ENCODE assay signal across 12 cellular contexts in genomic region chr12:111359231-111359913, GRCh38. TPM values are rescaled to one million over a fixed set of nuclear protein-coding genes. Genes with fewer than 3 reads are reported as not detected.
DNase-seq lines count a peak whose midpoint lies in the region; ATAC-seq and TF ChIP-seq lines count a peak whose summit lies in the region.
"Had no signal": no experiment of that assay in that cellular context is flagged by ENCODE, and none has a peak within 500 bp of the region (broad histone marks: within the 10 kb centered on the region; RNA-seq: fewer than 3 reads in every experiment).

No MANE protein-coding gene starts in this region.

- H3K9me3 ChIP-seq in left lung: no peaks in the 10 kb centered on the region
- H3K9me3 ChIP-seq: sigmoid colon had no signal

- H3K4me1 ChIP-seq in left lung: peaks cover 0 to 8% of the 10 kb centered on the region in 2 donors
- H3K4me1 ChIP-seq: sigmoid colon had no signal

- H3K4me1 Mint-ChIP-seq in type B pancreatic cell (ENCODE audit: unreplicated experiment): peaks cover 19% of the 10 kb centered on the region

- peaks cover 0 to 20% of the 10 kb centered on the region in 2 donors for H3K36me3 ChIP-seq in left lung

- no peaks in the 10 kb centered on the region for H3K27me3 Mint-ChIP-seq in type B pancreatic cell

- no peak overlapping the region for H3K4me3 Mint-ChIP-seq in type B pancreatic cell

- no peaks in the 10 kb centered on the region for H3K9me3 Mint-ChIP-seq in type B pancreatic cell

- intact Hi-C loops in left lung (cut with DNase I): no loop called here

- no peaks in the 10 kb centered on the region for H3K27me3 ChIP-seq in left lung
- H3K27me3 ChIP-seq: sigmoid colon had no signal

- TF ChIP-seq CTCF in left lung (IDR thresholded peaks at IDR 0.05) (no peak), type B pancreatic cell (conservative IDR thresholded peaks at IDR 0.05) (no peak)

- no peak overlapping the region for H3K4me3 ChIP-seq in left lung
- H3K4me3 ChIP-seq: lung, sigmoid colon had no signal

- ATAC-seq in left lung (peak; percentile 7), HG03025 (IDR thresholded peaks at IDR 0.05; ENCODE audit: low FRiP score, unreplicated experiment) (no peak)

- no peak overlapping the region for H3K27ac Mint-ChIP-seq in type B pancreatic cell

- H3K27ac ChIP-seq in left lung: no peak overlapping the region
- H3K27ac ChIP-seq: sigmoid colon had no signal

- peak; percentile 3 to 31 for DNase-seq in activated CD4-positive, alpha-beta T cell treated with anti-CD3 and anti-CD28 coated beads for 24 hours (ENCODE audit: low read depth in 2 of 2)
- no peak for DNase-seq in activated CD4-positive, alpha-beta T cell treated with anti-CD3 and anti-CD28 coated beads for 1 hour
- DNase-seq in activated CD4-positive, alpha-beta T cell treated with anti-CD3 and anti-CD28 coated beads, Interleukin-2, amount 50 U/mL, for 48 hours: peak; percentile 57 to 66
- DNase-seq in left lung (no peak), type B pancreatic cell (ENCODE audit: extremely low spot score, unreplicated experiment) (no peak), NCI-H146 treated with DMSO at 0.1 percent for 48 hours (lab: John Stamatoyannopoulos, UW; ENCODE audit: unreplicated experiment) (no peak)
- DNase-seq in stimulated activated CD8-positive, alpha-beta memory T cell treated with anti-CD3 and anti-CD28 coated beads, Interleukin-7, amount 100 ng/mL, for 48 hours (ENCODE audit: extremely low read depth in 1 of 2, low read depth in 1 of 2): peak; percentile 50 to 64
- DNase-seq: Kasumi-1, NCI-H69, sigmoid colon had no signal

- H3K36me3 Mint-ChIP-seq in type B pancreatic cell: no peaks in the 10 kb centered on the region

RNA-seq across cellular contexts. Expression of gene PHETA1, which starts 9.5 kb away (rescaled TPM):
- 10 to 100 TPM in 1 of 2 donors, 1 to 10 TPM in 1; 9.9 to 20.5 TPM for total RNA-seq in left lung
- 25.5 and 27.4 TPM in 2 replicates for total RNA-seq in type B pancreatic cell (ENCODE audit: low replicate concordance)

RNA-seq across cellular contexts. Expression of gene SH2B3, which starts 46.4 kb away (rescaled TPM):
- total RNA-seq in left lung (10 to 100 TPM; 26.9 to 42.0 TPM), type B pancreatic cell (ENCODE audit: low replicate concordance) (2.4 and 5.2 TPM in 2 replicates)

Comparison
In these comparisons a context has a peak if more than half of its experiments do, and no peak if none do; other contexts are left out.
1. DNase-seq: peak in activated CD4-positive, alpha-beta T cell treated with anti-CD3 and anti-CD28 coated beads for 24 hours (2 of 2), activated CD4-positive, alpha-beta T cell treated with anti-CD3 and anti-CD28 coated beads, Interleukin-2, amount 50 U/mL, for 48 hours (2 of 2) and stimulated activated CD8-positive, alpha-beta memory T cell treated with anti-CD3 and anti-CD28 coated beads, Interleukin-7, amount 100 ng/mL, for 48 hours (2 of 2); none in activated CD4-positive, alpha-beta T cell treated with anti-CD3 and anti-CD28 coated beads for 1 hour (single experiment), left lung (0 of 2), type B pancreatic cell (single experiment) and NCI-H146 treated with DMSO at 0.1 percent for 48 hours (single experiment).